14 cellular contexts compared by ENCODE assay signal in genomic region chr6:81906709-81907204, GRCh38.
A peak's percentile ranks its signal among the peaks of the same experiment; 100 is the strongest.
DNase-seq lines count a peak whose midpoint lies in the region; ATAC-seq, FAIRE-seq and TF ChIP-seq lines count a peak whose summit lies in the region.
"Had no signal": no experiment of that assay in that cellular context is flagged by ENCODE, and none has a peak within 500 bp of the region (broad histone marks: within the 10 kb centered on the region; RNA-seq: fewer than 3 reads in every experiment).

No MANE protein-coding gene starts in this region.

- in situ Hi-C loops in GM13977 (cut with MboI; ENCODE audit: low pct_unique_long_range_greater_than_20kb, low sequenced_read_pairs, unreplicated experiment) = no loop called here

- WGBS in heart left ventricle, 4 donors = 40 to 82% (median 43%) methylated on average over 2 of the region's 2 CpGs

- no peak for TF ChIP-seq POLR2A in heart left ventricle (IDR thresholded peaks at IDR 0.05)

- H3K4me1 ChIP-seq in heart left ventricle = peaks cover 0 to 38% (median 6%) of the 10 kb centered on the region in 12 donors

- H3K27me3 Mint-ChIP-seq in immature natural killer cell (ENCODE audit: low read depth in 3 of 3) = peaks cover 0 to 3% (median 0%) of the 10 kb centered on the region in 3 donors
- H3K27me3 Mint-ChIP-seq: dendritic cell treated with granulocyte-macrophage colony-stimulating factor and Interleukin-4, amounts not matched to agents 40 ng/mL and 50 ng/mL, for 4 days; natural killer cell treated with Interleukin-12 subunit alpha and Interleukin-12 subunit beta and Interleukin-15 and Interleukin-18, amount 100 ng/mL, for 72 hours had no signal

- no peak for TF ChIP-seq CTCF in heart left ventricle (IDR thresholded peaks at IDR 0.05)
- no peak for TF ChIP-seq CTCF in GM13977 (IDR thresholded peaks at IDR 0.05; ENCODE audit: extremely low read depth, insufficient read depth, missing control alignments)

- no peak for FAIRE-seq in urothelium cell line (lab: Jason Lieb, UNC)

- no peak overlapping the region for H3K4me3 Mint-ChIP-seq in immature natural killer cell
- H3K4me3 Mint-ChIP-seq: dendritic cell treated with granulocyte-macrophage colony-stimulating factor and Interleukin-4, amounts not matched to agents 40 ng/mL and 50 ng/mL, for 4 days; natural killer cell treated with Interleukin-12 subunit alpha and Interleukin-12 subunit beta and Interleukin-15 and Interleukin-18, amount 100 ng/mL, for 72 hours had no signal

- H3K27me3 ChIP-seq in heart left ventricle = no peaks in the 10 kb centered on the region

- H3K9me3 Mint-ChIP-seq in immature natural killer cell = peaks cover 0 to 3% (median 0%) of the 10 kb centered on the region in 6 donors
- H3K9me3 Mint-ChIP-seq: dendritic cell treated with granulocyte-macrophage colony-stimulating factor and Interleukin-4, amounts not matched to agents 40 ng/mL and 50 ng/mL, for 4 days had no signal

- peaks cover 0 to 15% (median 0%) of the 10 kb centered on the region in 12 donors for H3K9me3 ChIP-seq in heart left ventricle

- peak overlapping the region in 8 of 12 donors; percentile 13 to 67 (median 30) for H3K27ac ChIP-seq in heart left ventricle

- no peaks in the 10 kb centered on the region for H3K36me3 Mint-ChIP-seq in immature natural killer cell
- H3K36me3 Mint-ChIP-seq: natural killer cell treated with Interleukin-12 subunit alpha and Interleukin-12 subunit beta and Interleukin-15 and Interleukin-18, amount 100 ng/mL, for 72 hours had no signal

- no peak overlapping the region for H3K4me3 ChIP-seq in heart left ventricle

- no peak overlapping the region for H3K27ac Mint-ChIP-seq in immature natural killer cell
- H3K27ac Mint-ChIP-seq: dendritic cell treated with granulocyte-macrophage colony-stimulating factor and Interleukin-4, amounts not matched to agents 40 ng/mL and 50 ng/mL, for 4 days; natural killer cell treated with Interleukin-12 subunit alpha and Interleukin-12 subunit beta and Interleukin-15 and Interleukin-18, amount 100 ng/mL, for 72 hours had no signal

- ATAC-seq in GM18867 (IDR thresholded peaks at IDR 0.05; ENCODE audit: unreplicated experiment) (peak; percentile 91), GM21526 (IDR thresholded peaks at IDR 0.05; ENCODE audit: low FRiP score, unreplicated experiment) (peak; percentile 69), HG03175 (IDR thresholded peaks at IDR 0.05; ENCODE audit: unreplicated experiment) (peak; percentile 80), heart left ventricle (peak; percentile 56 to 76 (median 70))
- ATAC-seq: natural killer cell treated with Interleukin-12 subunit alpha and Interleukin-12 subunit beta and Interleukin-15 and Interleukin-18, amount 100 ng/mL, for 72 hours had no signal

- intact Hi-C loops in heart left ventricle (cut with DNase I) = loop anchor here in 5 of 10 donors (5.0 to 10.0 kb wide), 6 partner anchors 72 to 268 kb away; partner anchors contain the start of gene TENT5A (in 1 of the 5)

- H3K4me1 Mint-ChIP-seq in immature natural killer cell = no peaks in the 10 kb centered on the region

- H3K36me3 ChIP-seq in heart left ventricle = no peaks in the 10 kb centered on the region

- peak in 1 of 5 donors; percentile 33 for DNase-seq in heart left ventricle
- no peak for DNase-seq in DMS153 treated with DMSO at 0.1 percent for 48 hours (lab: John Stamatoyannopoulos, UW; ENCODE audit: unreplicated experiment)
- DNase-seq in GM13977 (ENCODE audit: low spot score) = no peak
- no peak for DNase-seq in urothelium cell line (ENCODE audit: low spot score)
- DNase-seq in immature natural killer cell = no peak
- DNase-seq: kidney glomerular epithelial cell; NCI-H1436; NK-92 treated with Interleukin-12 subunit alpha and Interleukin-12 subunit beta, amount 100 ng/mL, for 24 hours; right cardiac atrium had no signal
